ENCODE assay signal across 8 cellular contexts in genomic region chr2:177212895-177213856, GRCh38. TPM values are rescaled to one million over a fixed set of nuclear protein-coding genes. Genes with fewer than 3 reads are reported as not detected.
DNase-seq lines count a peak whose midpoint lies in the region; ATAC-seq and TF ChIP-seq lines count a peak whose summit lies in the region.

No MANE protein-coding gene starts in this region.

- peak overlapping the region; percentile 99 for H3K27ac Mint-ChIP-seq in CD4-positive, alpha-beta T cell
- H3K27ac Mint-ChIP-seq in activated CD4-positive, alpha-beta memory T cell treated with anti-CD3 and anti-CD28 coated beads for 36 hours, result peak overlapping the region; percentile 100

- WGBS in lung, 2 donors, result 0% methylated on average over 57 to 74 of the region's 74 CpGs

- peak; percentile 86 to 89 (median 87) for DNase-seq in CD4-positive, alpha-beta T cell
- DNase-seq in NCI-H774 (lab: John Stamatoyannopoulos, UW) (peak; percentile 88), lung (ENCODE audit: low spot score) (peak; percentile 93)
- DNase-seq in activated CD4-positive, alpha-beta memory T cell treated with anti-CD3 and anti-CD28 coated beads for 36 hours, result peak; percentile 95
- DNase-seq in stimulated activated CD4-positive, alpha-beta T cell treated with anti-CD3 and anti-CD28 coated beads, TNF-alpha, amount 100 ng/mL, for 1 hour (ENCODE audit: low read depth in 3 of 3, low spot score in 1 of 3), result peak; percentile 76 to 86 (median 77)

- peak overlapping the region; percentile 100 for H3K27ac ChIP-seq in CD4-positive, alpha-beta T cell (ENCODE audit: low read depth, low read length)
- H3K27ac ChIP-seq in duodenal mucosa (ENCODE audit: low read depth, low read length) (peak overlapping the region; percentile 99), lung (ENCODE audit: low read depth in 1 of 2, low read length in 1 of 2) (peak overlapping the region; percentile 100)

- intact Hi-C loops in CD4-positive, alpha-beta T cell (cut with DNase I, micrococcal nuclease), result loop anchor here (1.0 to 5.0 kb wide), 5 partner anchors 8 to 119 kb away; partner anchors contain the start of gene NFE2L2 (in 1 of the 2)
- intact Hi-C loops in activated CD4-positive, alpha-beta memory T cell treated with anti-CD3 and anti-CD28 coated beads for 36 hours (cut with micrococcal nuclease), result loop anchor here (1.0 kb wide), 7 partner anchors 11 to 340 kb away; partner anchors contain the start of gene AGPS

- no peak for TF ChIP-seq CTCF in CD4-positive, alpha-beta T cell (IDR thresholded peaks at IDR 0.05)
- TF ChIP-seq CTCF in lung (IDR thresholded peaks at IDR 0.05; ENCODE audit: control extremely low read depth, extremely low read depth), result no peak

- H3K27me3 ChIP-seq in CD4-positive, alpha-beta T cell (ENCODE audit: control insufficient read depth, insufficient read depth, low read length), result no peaks in the 10 kb centered on the region
- H3K27me3 ChIP-seq in duodenal mucosa (ENCODE audit: control insufficient read depth in 1 of 2, insufficient read depth in 2 of 2, low read length in 2 of 2), result no peaks in the 10 kb centered on the region
- H3K27me3 ChIP-seq in lung (ENCODE audit: control insufficient read depth, insufficient read depth), result no peaks in the 10 kb centered on the region

- peaks cover 64% of the 10 kb centered on the region for H3K36me3 Mint-ChIP-seq in CD4-positive, alpha-beta T cell (ENCODE audit: low read depth)
- peaks cover 49% of the 10 kb centered on the region for H3K36me3 Mint-ChIP-seq in activated CD4-positive, alpha-beta memory T cell treated with anti-CD3 and anti-CD28 coated beads for 36 hours

- H3K4me1 ChIP-seq in duodenal mucosa (ENCODE audit: control insufficient read depth in 1 of 2, insufficient read depth in 2 of 2, low read length in 2 of 2), result peaks cover 23 to 36% of the 10 kb centered on the region in 2 donors
- H3K4me1 ChIP-seq in lung (ENCODE audit: control insufficient read depth in 2 of 2, insufficient read depth in 2 of 2, low read length in 2 of 2), result peaks cover 6 to 23% of the 10 kb centered on the region in 2 donors

- H3K9me3 Mint-ChIP-seq in CD4-positive, alpha-beta T cell, result no peaks in the 10 kb centered on the region
- no peaks in the 10 kb centered on the region for H3K9me3 Mint-ChIP-seq in activated CD4-positive, alpha-beta memory T cell treated with anti-CD3 and anti-CD28 coated beads for 36 hours

- ATAC-seq in CD4-positive, alpha-beta T cell (ENCODE audit: poor library complexity), result peak; percentile 47
- ATAC-seq in GM19438 (IDR thresholded peaks at IDR 0.05; ENCODE audit: low read depth, unreplicated experiment), result peak; percentile 40
- ATAC-seq in HG03565 (IDR thresholded peaks at IDR 0.05; ENCODE audit: unreplicated experiment), result peak; percentile 29
- peak; percentile 85 for ATAC-seq in lung (ENCODE audit: insufficient read depth, low FRiP score)

- H3K4me3 Mint-ChIP-seq in CD4-positive, alpha-beta T cell, result peak overlapping the region; percentile 88
- H3K4me3 Mint-ChIP-seq in activated CD4-positive, alpha-beta memory T cell treated with anti-CD3 and anti-CD28 coated beads for 36 hours, result peak overlapping the region; percentile 97

- H3K27me3 Mint-ChIP-seq in CD4-positive, alpha-beta T cell, result no peaks in the 10 kb centered on the region
- H3K27me3 Mint-ChIP-seq in activated CD4-positive, alpha-beta memory T cell treated with anti-CD3 and anti-CD28 coated beads for 36 hours, result no peaks in the 10 kb centered on the region

- POLR2A ChIA-PET in CD4-positive, alpha-beta T cell (lab: Charles Lee), result interaction anchor here (0.7 to 4.7 kb wide), 27 partner anchors 9 to 1238 kb away, joined by 3 to 309 read pairs (median 7); partner anchors contain the start of genes NFE2L2, PJVK and PRKRA
- POLR2A ChIA-PET in activated CD4-positive, alpha-beta memory T cell treated with anti-CD3 and anti-CD28 coated beads for 36 hours (lab: Charles Lee), result interaction anchor here (1.0 to 2.9 kb wide), 14 partner anchors 8 to 52 kb away, joined by 3 to 101 read pairs (median 5); partner anchors contain the start of gene NFE2L2

- H3K4me1 Mint-ChIP-seq in CD4-positive, alpha-beta T cell (ENCODE audit: low read depth), result peaks cover 67% of the 10 kb centered on the region
- peaks cover 36% of the 10 kb centered on the region for H3K4me1 Mint-ChIP-seq in activated CD4-positive, alpha-beta memory T cell treated with anti-CD3 and anti-CD28 coated beads for 36 hours (ENCODE audit: low read depth)

- H3K9me3 ChIP-seq in CD4-positive, alpha-beta T cell (ENCODE audit: control insufficient read depth, low read length), result no peaks in the 10 kb centered on the region
- H3K9me3 ChIP-seq in duodenal mucosa (ENCODE audit: control insufficient read depth in 1 of 2, low read length in 2 of 2) (no peaks in the 10 kb centered on the region), lung (ENCODE audit: control insufficient read depth in 2 of 2, insufficient read depth in 1 of 2, low read length in 1 of 2) (no peaks in the 10 kb centered on the region)

- H3K4me3 ChIP-seq in duodenal mucosa (ENCODE audit: low read depth in 1 of 2, low read length in 2 of 2) (peak overlapping the region; percentile 87 to 98), lung (peak overlapping the region; percentile 98)

- H3K9ac ChIP-seq in duodenal mucosa (ENCODE audit: low read depth in 1 of 2, low read length in 2 of 2), result peak overlapping the region; percentile 86 to 96

- H3K36me3 ChIP-seq in duodenal mucosa (ENCODE audit: control insufficient read depth in 1 of 2, insufficient read depth in 2 of 2, low read length in 2 of 2) (peaks cover 9 to 33% of the 10 kb centered on the region in 2 donors), lung (ENCODE audit: control insufficient read depth in 2 of 2, insufficient read depth in 2 of 2, low read length in 2 of 2) (peaks cover 9 to 20% of the 10 kb centered on the region in 2 donors)

- CTCF ChIA-PET in CD4-positive, alpha-beta T cell (lab: Charles Lee), result interaction anchor here (1.0 to 2.9 kb wide), 6 partner anchors 11 to 64 kb away, joined by 3 to 14 read pairs (median 6); partner anchors contain the start of gene NFE2L2
- CTCF ChIA-PET in activated CD4-positive, alpha-beta memory T cell treated with anti-CD3 and anti-CD28 coated beads for 36 hours (lab: Charles Lee), result interaction anchor here (0.7 to 2.6 kb wide), 5 partner anchors 48 to 179 kb away, joined by 3 to 25 read pairs (median 3); partner anchors contain the start of genes AGPS and NFE2L2

RNA-seq across cellular contexts. Expression of gene HNRNPA3, which starts 0.6 kb away (rescaled TPM):
- 100 to 1,000 TPM; 162 to 167 TPM for total RNA-seq in CD4-positive, alpha-beta T cell
- 100 to 1,000 TPM; 303 to 311 TPM for total RNA-seq in activated CD4-positive, alpha-beta memory T cell treated with anti-CD3 and anti-CD28 coated beads for 36 hours
- 100 to 1,000 TPM; 155 to 164 TPM for total RNA-seq in lung
- polyA plus RNA-seq in lung, result 100 to 1,000 TPM; 169 to 182 TPM

RNA-seq across cellular contexts. Expression of gene NFE2L2, which starts 51.4 kb away (rescaled TPM):
- total RNA-seq in CD4-positive, alpha-beta T cell, result 10 to 100 TPM; 53.3 to 57.8 TPM
- total RNA-seq in activated CD4-positive, alpha-beta memory T cell treated with anti-CD3 and anti-CD28 coated beads for 36 hours, result 10 to 100 TPM; 51.3 to 52.0 TPM
- total RNA-seq in lung, result 100 to 1,000 TPM in 1 of 2 donors, 10 to 100 TPM in 1; 94.6 to 145 TPM
- 10 to 100 TPM; 45.5 to 66.6 TPM for polyA plus RNA-seq in lung

Comparison
In these comparisons a context has a peak if more than half of its experiments do, and no peak if none do; other contexts are left out.
1. Peak in every context shown above with its lines: DNase-seq, ATAC-seq, H3K4me3 ChIP-seq and H3K27ac ChIP-seq.
2. ATAC-seq: peak in every context shown above with its lines; median percentile 85 in lung; 47 in CD4-positive, alpha-beta T cell; 40 in GM19438; 29 in HG03565.